In genomic region chr15:101054991-101055390, GRCh38 we compare ENCODE assay signal across 15 cellular contexts.
"Had no signal": no experiment of that assay in that cellular context is flagged by ENCODE, and none has a peak within 500 bp of the region (broad histone marks: within the 10 kb centered on the region; RNA-seq: fewer than 3 reads in every experiment).

No MANE protein-coding gene starts in this region.

- ATAC-seq: gastroesophageal sphincter, left lung, natural killer cell, right cardiac atrium had no signal

- H3K4me1 ChIP-seq: ascending aorta, gastroesophageal sphincter, tibial artery had no signal

- DNase-seq: activated CD4-positive, CD25-positive, alpha-beta regulatory T cell treated with anti-CD3 and anti-CD28 coated beads, Interleukin-2, amount 50 U/mL, for 72 hours; activated naive CD4-positive, alpha-beta T cell treated with anti-CD3 and anti-CD28 coated beads, Interleukin-2, amount 10 ng/mL, durations not matched to agents 7 days and 5 days; activated T-cell treated with anti-CD3 and anti-CD28 coated beads for 4 hours; dermis blood vessel endothelial cell; endodermal cell; natural killer cell; right cardiac atrium; T-helper 1 cell; T1000 had no signal

- H3K9me3 ChIP-seq: ascending aorta, gastroesophageal sphincter, left lung, tibial artery, vagina had no signal

- H3K27ac ChIP-seq: ascending aorta, gastroesophageal sphincter, left lung, SK-N-MC, tibial artery, vagina had no signal

- H3K27me3 ChIP-seq: ascending aorta, gastroesophageal sphincter, left lung, tibial artery, vagina had no signal

- H3K4me3 ChIP-seq: ascending aorta, gastroesophageal sphincter, left lung, SK-N-MC, tibial artery, vagina had no signal
